In the genomic region with DNA sequence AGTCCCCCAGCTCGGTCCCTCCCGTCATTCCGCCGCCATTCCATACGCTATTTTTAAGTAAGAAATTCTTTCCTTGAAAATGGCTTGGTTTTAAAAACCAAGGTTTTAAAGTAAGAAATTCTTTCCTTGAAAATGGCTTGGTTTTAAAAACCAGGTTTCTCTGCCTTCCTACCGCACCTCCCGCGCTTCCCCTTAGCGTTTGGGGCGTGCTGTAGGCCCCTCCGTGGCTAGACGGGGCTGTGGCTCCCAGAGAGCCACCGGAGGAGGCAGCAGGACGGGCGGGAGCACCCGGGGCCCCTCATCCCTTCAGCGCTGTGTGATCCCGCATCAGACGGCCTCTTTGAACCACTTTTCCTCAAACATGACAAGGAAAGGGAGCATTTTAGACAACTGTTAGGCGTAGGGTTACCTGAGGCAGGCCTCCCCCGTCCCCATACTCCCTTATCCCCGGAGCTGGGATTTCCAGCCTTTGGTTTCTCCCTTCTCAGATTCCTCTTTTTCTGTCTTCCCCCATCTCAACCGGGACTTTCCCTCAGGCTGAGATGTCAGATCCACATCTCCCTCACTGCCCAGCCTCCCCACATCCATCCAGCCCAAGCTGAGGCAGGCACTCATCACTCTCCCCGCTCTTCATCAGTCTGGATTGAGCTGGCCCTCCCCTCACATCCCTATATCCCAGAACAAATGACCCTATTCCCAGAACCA, we compare ENCODE assay signal across 8 cellular contexts. TPM values are rescaled to one million over a fixed set of nuclear protein-coding genes. Genes with fewer than 3 reads are reported as not detected.
A peak's percentile ranks its signal among the peaks of the same experiment; 100 is the strongest.
DNase-seq lines count a peak whose midpoint lies in the region; ATAC-seq lines count a peak whose summit lies in the region.

No MANE protein-coding gene starts in this region.

- peaks cover 3% of the 10 kb centered on the region for H3K27me3 Mint-ChIP-seq in activated CD8-positive, alpha-beta T cell treated with anti-CD3 and anti-CD28 coated beads, Interleukin-2, amount 10 ng/mL, durations not matched to agents 7 days and 5 days (ENCODE audit: low read depth)
- H3K27me3 Mint-ChIP-seq in stimulated activated naive B cell treated with anti-CD40 and anti-IgM and Interleukin-4, amounts not matched to agents 10 μg/mL and 1 μg/mL and 100 μg/mL, for 72 hours, result no peaks in the 10 kb centered on the region

- H3K4me1 ChIP-seq in iPS-15b (ENCODE audit: control insufficient read depth, insufficient read depth, low read length), result peaks cover 2% of the 10 kb centered on the region

- H3K27ac Mint-ChIP-seq in activated CD8-positive, alpha-beta T cell treated with anti-CD3 and anti-CD28 coated beads, Interleukin-2, amount 10 ng/mL, durations not matched to agents 7 days and 5 days, result peak overlapping the region; percentile 87
- peak overlapping the region; percentile 99 for H3K27ac Mint-ChIP-seq in stimulated activated naive B cell treated with anti-CD40 and anti-IgM and Interleukin-4, amounts not matched to agents 10 μg/mL and 1 μg/mL and 100 μg/mL, for 72 hours

- no peak for ATAC-seq in activated CD8-positive, alpha-beta T cell treated with anti-CD3 and anti-CD28 coated beads, Interleukin-2, amount 10 ng/mL, durations not matched to agents 7 days and 5 days
- peak; percentile 7 to 8 for ATAC-seq in stimulated activated naive B cell treated with anti-CD40 and anti-IgM and Interleukin-4, amounts not matched to agents 10 μg/mL and 1 μg/mL and 100 μg/mL, for 72 hours (replicated peaks)

- peak overlapping the region; percentile 89 for H3K4me3 Mint-ChIP-seq in activated CD8-positive, alpha-beta T cell treated with anti-CD3 and anti-CD28 coated beads, Interleukin-2, amount 10 ng/mL, durations not matched to agents 7 days and 5 days
- peak overlapping the region; percentile 97 to 99 for H3K4me3 Mint-ChIP-seq in stimulated activated naive B cell treated with anti-CD40 and anti-IgM and Interleukin-4, amounts not matched to agents 10 μg/mL and 1 μg/mL and 100 μg/mL, for 72 hours

- POLR2A ChIA-PET in activated CD8-positive, alpha-beta T cell treated with anti-CD3 and anti-CD28 coated beads, Interleukin-2, amount 10 ng/mL, durations not matched to agents 7 days and 5 days (lab: Charles Lee), result interaction anchor here (1.3 kb wide), 1 partner anchor 67 kb away, joined by 4 read pairs; no protein-coding TSS in a partner anchor

- DNase-seq in DMS53 (lab: John Stamatoyannopoulos, UW), result peak; percentile 33
- DNase-seq in DMS53 treated with DMSO at 0.1 percent for 48 hours (lab: John Stamatoyannopoulos, UW; ENCODE audit: unreplicated experiment), result no peak
- DNase-seq in activated CD8-positive, alpha-beta T cell treated with anti-CD3 and anti-CD28 coated beads, Interleukin-2, amount 10 ng/mL, durations not matched to agents 7 days and 5 days, result no peak
- DNase-seq in stimulated activated naive B cell treated with anti-CD40 and anti-IgM and Interleukin-4, amounts not matched to agents 10 μg/mL and 1 μg/mL and 100 μg/mL, for 72 hours, result no peak
- no peak for DNase-seq in posterior cingulate gyrus
- DNase-seq in NAMALWA (ENCODE audit: low spot score), result no peak
- DNase-seq in G401 (ENCODE audit: low spot score), result no peak

- peaks cover 57% of the 10 kb centered on the region for H3K4me1 Mint-ChIP-seq in activated CD8-positive, alpha-beta T cell treated with anti-CD3 and anti-CD28 coated beads, Interleukin-2, amount 10 ng/mL, durations not matched to agents 7 days and 5 days (ENCODE audit: low read depth)
- peaks cover 53 to 89% of the 10 kb centered on the region in 2 donors for H3K4me1 Mint-ChIP-seq in stimulated activated naive B cell treated with anti-CD40 and anti-IgM and Interleukin-4, amounts not matched to agents 10 μg/mL and 1 μg/mL and 100 μg/mL, for 72 hours

- H3K9me3 Mint-ChIP-seq in activated CD8-positive, alpha-beta T cell treated with anti-CD3 and anti-CD28 coated beads, Interleukin-2, amount 10 ng/mL, durations not matched to agents 7 days and 5 days (ENCODE audit: insufficient read depth), result no peaks in the 10 kb centered on the region
- peaks cover under 1 to 1% of the 10 kb centered on the region in 2 donors for H3K9me3 Mint-ChIP-seq in stimulated activated naive B cell treated with anti-CD40 and anti-IgM and Interleukin-4, amounts not matched to agents 10 μg/mL and 1 μg/mL and 100 μg/mL, for 72 hours

- H3K9ac ChIP-seq in iPS-15b (ENCODE audit: low read depth, low read length), result peak overlapping the region; percentile 28

- no peaks in the 10 kb centered on the region for H3K36me3 ChIP-seq in iPS-15b (ENCODE audit: control insufficient read depth, insufficient read depth, low read length)

- CTCF ChIA-PET in activated CD8-positive, alpha-beta T cell treated with anti-CD3 and anti-CD28 coated beads, Interleukin-2, amount 10 ng/mL, durations not matched to agents 7 days and 5 days (lab: Charles Lee), result interaction anchor here (0.6 to 3.8 kb wide), 14 partner anchors 11 to 557 kb away, joined by 3 to 56 read pairs (median 3); a partner anchor contains a TSS

- intact Hi-C loops in posterior cingulate gyrus (cut with DNase I), result loop anchor here (5.0 kb wide), 1 partner anchor 491 kb away; a partner anchor contains a TSS

- no peaks in the 10 kb centered on the region for H3K9me3 ChIP-seq in iPS-15b (ENCODE audit: control insufficient read depth, insufficient read depth, low read length)

- H3K4me3 ChIP-seq in iPS-15b (ENCODE audit: low read depth, low read length), result peak overlapping the region; percentile 64

- in situ Hi-C loops in G401 (cut with HindIII; ENCODE audit: low sequenced_read_pairs), result no loop called here

- H3K36me3 Mint-ChIP-seq in activated CD8-positive, alpha-beta T cell treated with anti-CD3 and anti-CD28 coated beads, Interleukin-2, amount 10 ng/mL, durations not matched to agents 7 days and 5 days (ENCODE audit: low read depth), result peaks cover 27% of the 10 kb centered on the region
- peaks cover 33 to 54% of the 10 kb centered on the region in 2 donors for H3K36me3 Mint-ChIP-seq in stimulated activated naive B cell treated with anti-CD40 and anti-IgM and Interleukin-4, amounts not matched to agents 10 μg/mL and 1 μg/mL and 100 μg/mL, for 72 hours

- H3K27me3 ChIP-seq in iPS-15b (ENCODE audit: control insufficient read depth, insufficient read depth, low read length), result peaks cover 16% of the 10 kb centered on the region

RNA-seq across cellular contexts. Expression of a gene that starts 0.5 kb away (rescaled TPM):
- 10 to 100 TPM; 23.9 to 24.7 TPM for total RNA-seq in activated CD8-positive, alpha-beta T cell treated with anti-CD3 and anti-CD28 coated beads, Interleukin-2, amount 10 ng/mL, durations not matched to agents 7 days and 5 days
- total RNA-seq in G401 (2014; rRNA removed; shearing (Covaris generic)), result 4.3 and 15.2 TPM in 2 replicates
